Comparison of ENCODE assay signal across 12 cellular contexts in genomic region chr16:16042076-16042475, GRCh38.
DNase-seq lines count a peak whose midpoint lies in the region; ATAC-seq and TF ChIP-seq lines count a peak whose summit lies in the region.
"Had no signal": no experiment of that assay in that cellular context is flagged by ENCODE, and none has a peak within 500 bp of the region (broad histone marks: within the 10 kb centered on the region; RNA-seq: fewer than 3 reads in every experiment).

No MANE protein-coding gene starts in this region.

- H3K36me3 ChIP-seq in heart right ventricle: peaks cover 0 to 92% (median 34%) of the 10 kb centered on the region in 9 donors
- H3K36me3 ChIP-seq: neural progenitor cell, uterus had no signal

- no peak overlapping the region for H3K4me3 ChIP-seq in heart right ventricle
- H3K4me3 ChIP-seq: BLaER1, coronary artery, neural progenitor cell, uterus had no signal

- H3K9me3 ChIP-seq in heart right ventricle: no peaks in the 10 kb centered on the region
- H3K9me3 ChIP-seq: BLaER1, uterus had no signal

- 42 to 69% methylated on average over 2 of the region's 2 CpGs for WGBS in heart right ventricle, 2 donors

- peaks cover 0 to 25% (median 6%) of the 10 kb centered on the region in 9 donors for H3K4me1 ChIP-seq in heart right ventricle
- H3K4me1 ChIP-seq: uterus had no signal

- peak overlapping the region in 3 of 10 donors; percentile 20 to 50 (median 48) for H3K27ac ChIP-seq in heart right ventricle
- H3K27ac ChIP-seq: BLaER1, coronary artery, uterus had no signal

- peak; percentile 70 for DNase-seq in A172 (ENCODE audit: low spot score)
- DNase-seq in HCEC 1CT: peak; percentile 10
- DNase-seq in amniotic epithelial cell (ENCODE audit: low read depth): peak; percentile 99
- peak; percentile 27 to 60 for DNase-seq in heart right ventricle
- DNase-seq in left colon: no peak
- no peak for DNase-seq in NCI-H2029 (lab: John Stamatoyannopoulos, UW)
- no peak for DNase-seq in RPMI8226
- DNase-seq: uterus had no signal

- no peaks in the 10 kb centered on the region for H3K27me3 ChIP-seq in heart right ventricle
- H3K27me3 ChIP-seq: BLaER1, neural progenitor cell, uterus had no signal

- intact Hi-C loops in heart right ventricle (cut with DNase I): loop anchor here in 1 of 10 donors (10.0 kb wide), 1 partner anchor 87 kb away; no protein-coding TSS in a partner anchor
- intact Hi-C loops in left colon (cut with DNase I, micrococcal nuclease): no loop called here

- no peak for TF ChIP-seq CTCF in heart right ventricle (IDR thresholded peaks at IDR 0.05)

- ATAC-seq in heart right ventricle: peak in 6 of 8 donors; percentile 59 to 93 (median 72)
- no peak for ATAC-seq in HG03108 (IDR thresholded peaks at IDR 0.05; ENCODE audit: unreplicated experiment)
- no peak for ATAC-seq in left colon

Comparison
In these comparisons a context has a peak if more than half of its experiments do, and no peak if none do; other contexts are left out.
1. DNase-seq: peak in A172 (single experiment), HCEC 1CT (single experiment), amniotic epithelial cell (single experiment) and heart right ventricle (2 of 2); none in left colon (0 of 2), NCI-H2029 (single experiment) and RPMI8226 (single experiment).
2. ATAC-seq: peak in heart right ventricle (6 of 8); none in HG03108 (single experiment) and left colon (single experiment).